Comparison of ENCODE assay signal across 30 cellular contexts in genomic region chr2:236415706-236416493, GRCh38.
"Had no signal": no experiment of that assay in that cellular context is flagged by ENCODE, and none has a peak within 500 bp of the region (broad histone marks: within the 10 kb centered on the region; RNA-seq: fewer than 3 reads in every experiment).

No MANE protein-coding gene starts in this region.

- H3K4me1 Mint-ChIP-seq: immature natural killer cell; memory B cell; naive B cell; neural crest cell; stimulated activated memory B cell treated with anti-CD40 and anti-IgM and Interleukin-4, amounts not matched to agents 10 μg/mL and 1 μg/mL and 100 μg/mL, for 72 hours had no signal

- H3K4me3 Mint-ChIP-seq: effector memory CD8-positive, alpha-beta T cell; immature natural killer cell; memory B cell; naive B cell; natural killer cell treated with Interleukin-12 subunit alpha and Interleukin-12 subunit beta and Interleukin-15 and Interleukin-18, amount 100 ng/mL, for 72 hours; neural crest cell; stimulated activated memory B cell treated with anti-CD40 and anti-IgM and Interleukin-4, amounts not matched to agents 10 μg/mL and 1 μg/mL and 100 μg/mL, for 72 hours had no signal

- H3K36me3 Mint-ChIP-seq: immature natural killer cell; naive B cell; stimulated activated memory B cell treated with anti-CD40 and anti-IgM and Interleukin-4, amounts not matched to agents 10 μg/mL and 1 μg/mL and 100 μg/mL, for 72 hours had no signal

- H2AFZ ChIP-seq: parathyroid adenoma had no signal

- H3K27ac Mint-ChIP-seq: effector memory CD8-positive, alpha-beta T cell; immature natural killer cell; memory B cell; naive B cell; natural killer cell treated with Interleukin-12 subunit alpha and Interleukin-12 subunit beta and Interleukin-15 and Interleukin-18, amount 100 ng/mL, for 72 hours; progenitor cell of endocrine pancreas; stimulated activated memory B cell treated with anti-CD40 and anti-IgM and Interleukin-4, amounts not matched to agents 10 μg/mL and 1 μg/mL and 100 μg/mL, for 72 hours had no signal

- H3K4me3 ChIP-seq: esophagus squamous epithelium, lower lobe of right lung, mucosa of descending colon, right atrium auricular region, skin epidermis, spleen, thoracic aorta, tibial nerve, upper lobe of right lung, vagina had no signal

- H3K27ac ChIP-seq: esophagus squamous epithelium, lower lobe of right lung, neutrophil, parathyroid adenoma, right atrium auricular region, spleen, thoracic aorta, tibial nerve, upper lobe of right lung, vagina had no signal

- H3K4me1 ChIP-seq: esophagus squamous epithelium, lower lobe of right lung, parathyroid adenoma, right atrium auricular region, spleen, upper lobe of right lung, vagina had no signal

- H3K27me3 ChIP-seq: neutrophil, right atrium auricular region, spleen, tibial nerve, upper lobe of right lung, vagina had no signal

- DNase-seq: cortex of kidney; effector memory CD8-positive, alpha-beta T cell; erythroblast; esophagus squamous epithelium; hypothalamus; immature natural killer cell; islet precursor cell; kidney glomerular epithelial cell; left colon; left ventricle myocardium superior; lower lobe of right lung; mucosa of descending colon; naive B cell; spleen; stimulated activated CD4-positive, alpha-beta T cell treated with anti-CD3 and anti-CD28 coated beads, Interleukin-4, amount 100 ng/mL, for 4 hours; stimulated activated naive CD8-positive, alpha-beta T cell treated with anti-CD3 and anti-CD28 coated beads, Interleukin-15, Interleukin-2, amounts not matched to agents 100 U/mL and 50 U/mL, for 24 hours; substantia nigra; upper lobe of right lung had no signal

- H3K36me3 ChIP-seq: esophagus squamous epithelium, lower lobe of right lung, neutrophil, right atrium auricular region, spleen, thoracic aorta, tibial nerve, upper lobe of right lung, vagina had no signal

- H3K27me3 Mint-ChIP-seq: progenitor cell of endocrine pancreas had no signal

- H3K79me2 ChIP-seq: parathyroid adenoma had no signal

- H3K9me3 ChIP-seq: esophagus squamous epithelium, lower lobe of right lung, mucosa of descending colon, neutrophil, right atrium auricular region, thoracic aorta, tibial nerve, upper lobe of right lung, vagina had no signal

- H3K9ac ChIP-seq: parathyroid adenoma had no signal

- ATAC-seq: effector memory CD8-positive, alpha-beta T cell; left colon; left ventricle myocardium superior; lower lobe of right lung; mucosa of descending colon; natural killer cell treated with Interleukin-12 subunit alpha and Interleukin-12 subunit beta and Interleukin-15 and Interleukin-18, amount 100 ng/mL, for 72 hours; stimulated activated memory B cell treated with anti-CD40 and anti-IgM and Interleukin-4, amounts not matched to agents 10 μg/mL and 1 μg/mL and 100 μg/mL, for 72 hours; stimulated activated naive CD8-positive, alpha-beta T cell treated with anti-CD3 and anti-CD28 coated beads, Interleukin-15, Interleukin-2, amounts not matched to agents 100 U/mL and 50 U/mL, for 24 hours; upper lobe of right lung had no signal
